8 cellular contexts compared by ENCODE assay signal in genomic region chr15:43510230-43511011, GRCh38. TPM values are rescaled to one million over a fixed set of nuclear protein-coding genes. Genes with fewer than 3 reads are reported as not detected.
DNase-seq lines count a peak whose midpoint lies in the region; ATAC-seq, FAIRE-seq and TF ChIP-seq lines count a peak whose summit lies in the region.

No MANE protein-coding gene starts in this region.

- H3K27me3 Mint-ChIP-seq in activated T-helper 1 cell treated with anti-CD3 and anti-CD28 coated beads, Interleukin-12 subunit alpha, Interleukin-12 subunit beta, Interleukin-2, Interleukin-4 antibody, amounts not matched to agents 30 ng/mL and 10 ng/mL and 1 ng/mL, durations not matched to agents 14 hours and 24 hours and 36 hours (ENCODE audit: insufficient read depth): peaks cover 6% of the 10 kb centered on the region
- H3K27me3 Mint-ChIP-seq in naive thymus-derived CD4-positive, alpha-beta T cell: peaks cover 0 to 2% (median under 1%) of the 10 kb centered on the region in 5 donors
- H3K27me3 Mint-ChIP-seq in stimulated activated memory B cell treated with anti-CD40 and anti-IgM and Interleukin-4, amounts not matched to agents 10 μg/mL and 1 μg/mL and 100 μg/mL, for 72 hours: peaks cover 15% of the 10 kb centered on the region

- H3K4me1 ChIP-seq in GM23248 (ENCODE audit: insufficient read depth) (peaks cover 48% of the 10 kb centered on the region), Karpas-422 (ENCODE audit: low read length) (peaks cover 21% of the 10 kb centered on the region), fibroblast of lung (ENCODE audit: control insufficient read depth, extremely low read depth, insufficient read depth, low read length) (peaks cover 32% of the 10 kb centered on the region)
- H3K4me1 ChIP-seq in naive thymus-derived CD4-positive, alpha-beta T cell (ENCODE audit: control insufficient read depth in 2 of 2, insufficient read depth in 2 of 2, low read length in 2 of 2): peaks cover 14 to 17% of the 10 kb centered on the region in 2 donors

- no peaks in the 10 kb centered on the region for H3K36me3 Mint-ChIP-seq in activated T-helper 1 cell treated with anti-CD3 and anti-CD28 coated beads, Interleukin-12 subunit alpha, Interleukin-12 subunit beta, Interleukin-2, Interleukin-4 antibody, amounts not matched to agents 30 ng/mL and 10 ng/mL and 1 ng/mL, durations not matched to agents 14 hours and 24 hours and 36 hours (ENCODE audit: low read depth)
- peaks cover 0 to 13% (median 0%) of the 10 kb centered on the region in 5 donors for H3K36me3 Mint-ChIP-seq in naive thymus-derived CD4-positive, alpha-beta T cell
- no peaks in the 10 kb centered on the region for H3K36me3 Mint-ChIP-seq in stimulated activated memory B cell treated with anti-CD40 and anti-IgM and Interleukin-4, amounts not matched to agents 10 μg/mL and 1 μg/mL and 100 μg/mL, for 72 hours

- ATAC-seq in naive thymus-derived CD4-positive, alpha-beta T cell: peak; percentile 97
- ATAC-seq in stimulated activated memory B cell treated with anti-CD40 and anti-IgM and Interleukin-4, amounts not matched to agents 10 μg/mL and 1 μg/mL and 100 μg/mL, for 72 hours: peak; percentile 99

- DNase-seq in Daoy (ENCODE audit: low read depth): peak; percentile 98
- DNase-seq in GM23248: peak; percentile 100
- DNase-seq in Karpas-422: peak; percentile 100
- DNase-seq in RCC 7860 (ENCODE audit: low spot score): peak; percentile 95
- DNase-seq in activated T-helper 1 cell treated with anti-CD3 and anti-CD28 coated beads, Interleukin-12 subunit alpha, Interleukin-12 subunit beta, Interleukin-2, Interleukin-4 antibody, amounts not matched to agents 30 ng/mL and 10 ng/mL and 1 ng/mL, durations not matched to agents 14 hours and 24 hours and 36 hours (ENCODE audit: low spot score): peak; percentile 98
- DNase-seq in fibroblast of lung (ENCODE audit: low read depth in 2 of 2): peak; percentile 98 to 99
- peak; percentile 91 to 96 (median 94) for DNase-seq in naive thymus-derived CD4-positive, alpha-beta T cell

- H3K9ac ChIP-seq in GM23248 (peak overlapping the region; percentile 90), Karpas-422 (ENCODE audit: low read length) (peak overlapping the region; percentile 84), fibroblast of lung (ENCODE audit: insufficient read depth, low read length) (peak overlapping the region; percentile 63)

- peak overlapping the region; percentile 86 for H3K4me3 ChIP-seq in GM23248
- H3K4me3 ChIP-seq in Karpas-422 (ENCODE audit: low read length): peak overlapping the region; percentile 79
- peak overlapping the region; percentile 53 to 72 (median 70) for H3K4me3 ChIP-seq in fibroblast of lung (replicated peaks in 1 of 4; ENCODE audit: control extremely low read depth in 1 of 4, insufficient read depth in 1 of 4, low read depth in 3 of 4, low read length in 4 of 4)
- H3K4me3 ChIP-seq in naive thymus-derived CD4-positive, alpha-beta T cell (ENCODE audit: low read length): peak overlapping the region; percentile 88

- H3K9me3 ChIP-seq in GM23248 (ENCODE audit: low read depth): no peaks in the 10 kb centered on the region
- no peaks in the 10 kb centered on the region for H3K9me3 ChIP-seq in Karpas-422 (ENCODE audit: low read length)
- no peaks in the 10 kb centered on the region for H3K9me3 ChIP-seq in fibroblast of lung (ENCODE audit: control insufficient read depth, insufficient read depth, low read depth, low read length)
- no peaks in the 10 kb centered on the region for H3K9me3 ChIP-seq in naive thymus-derived CD4-positive, alpha-beta T cell (ENCODE audit: control insufficient read depth in 2 of 3, low read length in 3 of 3)

- WGBS in GM23248 (ENCODE audit: low coverage in 1 of 2, low lambda C conversion rate in 2 of 2, missing lambda C conversion rate in 2 of 2), 2 experiments: 1 to 3% methylated on average over 28 to 35 of the region's 41 CpGs

- no peaks in the 10 kb centered on the region for H3K27me3 ChIP-seq in GM23248 (replicated peaks; ENCODE audit: insufficient read depth)
- no peaks in the 10 kb centered on the region for H3K27me3 ChIP-seq in Karpas-422 (ENCODE audit: low read length)
- H3K27me3 ChIP-seq in fibroblast of lung (ENCODE audit: control insufficient read depth, insufficient read depth, low read length): no peaks in the 10 kb centered on the region
- H3K27me3 ChIP-seq in naive thymus-derived CD4-positive, alpha-beta T cell (ENCODE audit: control insufficient read depth in 2 of 2, insufficient read depth in 2 of 2, low read length in 2 of 2): no peaks in the 10 kb centered on the region

- H4K20me1 ChIP-seq in GM23248 (ENCODE audit: insufficient read depth): no peaks in the 10 kb centered on the region
- no peaks in the 10 kb centered on the region for H4K20me1 ChIP-seq in Karpas-422 (ENCODE audit: insufficient read depth, low read depth, low read length)
- H4K20me1 ChIP-seq in fibroblast of lung (ENCODE audit: control insufficient read depth, extremely low read depth, insufficient read depth, low read length): no peaks in the 10 kb centered on the region

- CTCF ChIA-PET in naive thymus-derived CD4-positive, alpha-beta T cell (lab: Charles Lee): interaction anchor here (0.7 to 1.4 kb wide), 5 partner anchors 10 to 139 kb away, joined by 3 to 4 read pairs (median 3); partner anchors contain the start of gene TP53BP1

- peak; percentile 62 for FAIRE-seq in RCC 7860 (lab: Jason Lieb, UNC)

- in situ Hi-C loops in GM23248 (cut with MboI): no loop called here

- H3K27ac ChIP-seq in GM23248 (peak overlapping the region; percentile 93), Karpas-422 (ENCODE audit: low read length) (peak overlapping the region; percentile 79), fibroblast of lung (ENCODE audit: insufficient read depth, low read length) (peak overlapping the region; percentile 91)
- H3K27ac ChIP-seq in naive thymus-derived CD4-positive, alpha-beta T cell (ENCODE audit: low read depth, low read length): peak overlapping the region; percentile 76

- peak overlapping the region; percentile 92 for H3K27ac Mint-ChIP-seq in activated T-helper 1 cell treated with anti-CD3 and anti-CD28 coated beads, Interleukin-12 subunit alpha, Interleukin-12 subunit beta, Interleukin-2, Interleukin-4 antibody, amounts not matched to agents 30 ng/mL and 10 ng/mL and 1 ng/mL, durations not matched to agents 14 hours and 24 hours and 36 hours
- peak overlapping the region; percentile 92 to 99 (median 97) for H3K27ac Mint-ChIP-seq in naive thymus-derived CD4-positive, alpha-beta T cell
- H3K27ac Mint-ChIP-seq in stimulated activated memory B cell treated with anti-CD40 and anti-IgM and Interleukin-4, amounts not matched to agents 10 μg/mL and 1 μg/mL and 100 μg/mL, for 72 hours: peak overlapping the region; percentile 95

- H3K9me3 Mint-ChIP-seq in activated T-helper 1 cell treated with anti-CD3 and anti-CD28 coated beads, Interleukin-12 subunit alpha, Interleukin-12 subunit beta, Interleukin-2, Interleukin-4 antibody, amounts not matched to agents 30 ng/mL and 10 ng/mL and 1 ng/mL, durations not matched to agents 14 hours and 24 hours and 36 hours: no peaks in the 10 kb centered on the region
- H3K9me3 Mint-ChIP-seq in naive thymus-derived CD4-positive, alpha-beta T cell: peaks cover 0 to 1% (median 0%) of the 10 kb centered on the region in 11 donors
- H3K9me3 Mint-ChIP-seq in stimulated activated memory B cell treated with anti-CD40 and anti-IgM and Interleukin-4, amounts not matched to agents 10 μg/mL and 1 μg/mL and 100 μg/mL, for 72 hours: no peaks in the 10 kb centered on the region

- peaks cover 37% of the 10 kb centered on the region for H3F3A ChIP-seq in GM23248 (ENCODE audit: insufficient read depth)

- POLR2A ChIA-PET in naive thymus-derived CD4-positive, alpha-beta T cell (lab: Charles Lee): interaction anchor here (0.5 to 4.0 kb wide), 10 partner anchors 10 to 1891 kb away, joined by 3 to 56 read pairs (median 4); partner anchors contain the start of genes GANC, TMEM87A, TP53BP1 and TUBGCP4

- peak overlapping the region; percentile 92 for H3K4me2 ChIP-seq in GM23248 (ENCODE audit: unreplicated experiment)
- peak overlapping the region; percentile 96 for H3K4me2 ChIP-seq in Karpas-422 (ENCODE audit: low read depth, low read length, poor library complexity, severe bottlenecking)
- H3K4me2 ChIP-seq in fibroblast of lung (ENCODE audit: extremely low read depth, insufficient read depth, low read length): peak overlapping the region; percentile 90

- peak; percentile 18 to 53 for TF ChIP-seq CTCF in fibroblast of lung (conservative IDR thresholded peaks at IDR 0.05 in 1 of 2, IDR thresholded peaks at IDR 0.05 in 1 of 2; ENCODE audit: low read depth in 1 of 2, low read length in 2 of 2)

- H3K79me2 ChIP-seq in GM23248 (ENCODE audit: insufficient read depth) (no peaks in the 10 kb centered on the region), Karpas-422 (ENCODE audit: low read length) (no peaks in the 10 kb centered on the region), fibroblast of lung (ENCODE audit: control insufficient read depth, insufficient read depth, low read length) (no peaks in the 10 kb centered on the region)

- H2AFZ ChIP-seq in GM23248 (peak overlapping the region; percentile 91), Karpas-422 (ENCODE audit: low read length) (peak overlapping the region; percentile 88), fibroblast of lung (ENCODE audit: low read length) (peak overlapping the region; percentile 22)

- peak overlapping the region; percentile 87 for H3K4me3 Mint-ChIP-seq in activated T-helper 1 cell treated with anti-CD3 and anti-CD28 coated beads, Interleukin-12 subunit alpha, Interleukin-12 subunit beta, Interleukin-2, Interleukin-4 antibody, amounts not matched to agents 30 ng/mL and 10 ng/mL and 1 ng/mL, durations not matched to agents 14 hours and 24 hours and 36 hours
- H3K4me3 Mint-ChIP-seq in naive thymus-derived CD4-positive, alpha-beta T cell: peak overlapping the region; percentile 89 to 100 (median 94)
- H3K4me3 Mint-ChIP-seq in stimulated activated memory B cell treated with anti-CD40 and anti-IgM and Interleukin-4, amounts not matched to agents 10 μg/mL and 1 μg/mL and 100 μg/mL, for 72 hours: peak overlapping the region; percentile 91

- intact Hi-C loops in activated T-helper 1 cell treated with anti-CD3 and anti-CD28 coated beads, Interleukin-12 subunit alpha, Interleukin-12 subunit beta, Interleukin-2, Interleukin-4 antibody, amounts not matched to agents 30 ng/mL and 10 ng/mL and 1 ng/mL, durations not matched to agents 14 hours and 24 hours and 36 hours (cut with micrococcal nuclease): loop anchor here (1.0 to 10.0 kb wide), 7 partner anchors 17 to 325 kb away; partner anchors contain the start of genes CCNDBP1, LCMT2, MFAP1 and PDIA3
- intact Hi-C loops in naive thymus-derived CD4-positive, alpha-beta T cell (cut with micrococcal nuclease): loop anchor here (1.0 to 10.0 kb wide), 20 partner anchors 17 to 1850 kb away; partner anchors contain the start of genes GANC (in 2 of the 2), LCMT2 (in 2 of the 2), PDIA3 (in 2 of the 2) and TMEM87A (in 2 of the 2)

- no peaks in the 10 kb centered on the region for H3K36me3 ChIP-seq in GM23248 (ENCODE audit: low read depth)
- H3K36me3 ChIP-seq in Karpas-422 (ENCODE audit: insufficient read depth, low read length): no peaks in the 10 kb centered on the region; the same call in 1 of the 2 replicates
- H3K36me3 ChIP-seq in fibroblast of lung (ENCODE audit: control insufficient read depth, insufficient read depth, low read length): no peaks in the 10 kb centered on the region
- H3K36me3 ChIP-seq in naive thymus-derived CD4-positive, alpha-beta T cell (ENCODE audit: control insufficient read depth in 2 of 3, insufficient read depth in 3 of 3, low read length in 3 of 3): no peaks in the 10 kb centered on the region

- H3K4me1 Mint-ChIP-seq in activated T-helper 1 cell treated with anti-CD3 and anti-CD28 coated beads, Interleukin-12 subunit alpha, Interleukin-12 subunit beta, Interleukin-2, Interleukin-4 antibody, amounts not matched to agents 30 ng/mL and 10 ng/mL and 1 ng/mL, durations not matched to agents 14 hours and 24 hours and 36 hours (ENCODE audit: low read depth): peaks cover 56% of the 10 kb centered on the region
- H3K4me1 Mint-ChIP-seq in naive thymus-derived CD4-positive, alpha-beta T cell: peaks cover 14 to 51% (median 28%) of the 10 kb centered on the region in 7 donors
- H3K4me1 Mint-ChIP-seq in stimulated activated memory B cell treated with anti-CD40 and anti-IgM and Interleukin-4, amounts not matched to agents 10 μg/mL and 1 μg/mL and 100 μg/mL, for 72 hours: peaks cover 17% of the 10 kb centered on the region

- H3K9me2 ChIP-seq in GM23248 (ENCODE audit: insufficient read depth) (no peaks in the 10 kb centered on the region), Karpas-422 (replicated peaks; ENCODE audit: insufficient read depth, low read length) (no peaks in the 10 kb centered on the region)

RNA-seq across cellular contexts. Expression of gene MAP1A, which starts 7.0 kb away (rescaled TPM):
- 2.7 and 3.2 TPM in 2 replicates for total RNA-seq in Daoy (2014; rRNA removed; shearing (Covaris generic))
- 61.9 and 62.2 TPM in 2 replicates for total RNA-seq in GM23248 (2014; rRNA removed; shearing (Covaris generic))
- polyA plus RNA-seq in GM23248 (2016; fragmentation: Nextera tagmentation; extraction: Ambion mirVana): 30.3 and 31.5 TPM in 2 replicates
- total RNA-seq in Karpas-422 (2014; rRNA removed; shearing (Covaris generic); ENCODE audit: low replicate concordance): 1.4 and 1.8 TPM in 2 replicates
- 2.2 and 2.3 TPM in 2 replicates for total RNA-seq in activated T-helper 1 cell treated with anti-CD3 and anti-CD28 coated beads, Interleukin-12 subunit alpha, Interleukin-12 subunit beta, Interleukin-2, Interleukin-4 antibody, amounts not matched to agents 30 ng/mL and 10 ng/mL and 1 ng/mL, durations not matched to agents 14 hours and 24 hours and 36 hours
- total RNA-seq in fibroblast of lung: 70.4 and 201 TPM in 2 replicates
- polyA plus RNA-seq in fibroblast of lung: 51.2 and 66.1 TPM in 2 replicates
- 97.9 and 99.1 TPM in 2 replicates for polyA plus RNA-seq in fibroblast of lung (2012)
- polyA minus RNA-seq in fibroblast of lung (ENCODE audit: low replicate concordance): 385 and 456 TPM in 2 replicates
- 10 to 100 TPM in 1 of 5 experiments, 1 to 10 TPM in 2, under 1 TPM in 2; 0.30 to 13.6 (median 1.4) TPM for total RNA-seq in naive thymus-derived CD4-positive, alpha-beta T cell
- polyA plus RNA-seq in naive thymus-derived CD4-positive, alpha-beta T cell: under 1 TPM; 0.22 to 0.24 TPM

RNA-seq across cellular contexts. Expression of gene TP53BP1, which starts 17.5 kb away (rescaled TPM):
- total RNA-seq in Daoy (2014; rRNA removed; shearing (Covaris generic)): 30.6 TPM in 2 replicates
- 46.4 and 56.8 TPM in 2 replicates for total RNA-seq in GM23248 (2014; rRNA removed; shearing (Covaris generic))
- 20.1 and 20.4 TPM in 2 replicates for polyA plus RNA-seq in GM23248 (2016; fragmentation: Nextera tagmentation; extraction: Ambion mirVana)
- 62.7 and 82.3 TPM in 2 replicates for total RNA-seq in Karpas-422 (2014; rRNA removed; shearing (Covaris generic); ENCODE audit: low replicate concordance)
- 44.1 and 46.1 TPM in 2 replicates for total RNA-seq in activated T-helper 1 cell treated with anti-CD3 and anti-CD28 coated beads, Interleukin-12 subunit alpha, Interleukin-12 subunit beta, Interleukin-2, Interleukin-4 antibody, amounts not matched to agents 30 ng/mL and 10 ng/mL and 1 ng/mL, durations not matched to agents 14 hours and 24 hours and 36 hours
- 79.9 and 132 TPM in 2 replicates for total RNA-seq in fibroblast of lung
- 38.8 and 39.8 TPM in 2 replicates for polyA plus RNA-seq in fibroblast of lung
- 26.1 and 26.6 TPM in 2 replicates for polyA plus RNA-seq in fibroblast of lung (2012)
- polyA minus RNA-seq in fibroblast of lung (ENCODE audit: low replicate concordance): 52.3 and 109 TPM in 2 replicates
- 10 to 100 TPM; 34.5 to 41.6 (median 40.6) TPM for total RNA-seq in naive thymus-derived CD4-positive, alpha-beta T cell
- 10 to 100 TPM in 1 of 2 donors, 1 to 10 TPM in 1; 9.3 to 13.5 TPM for polyA plus RNA-seq in naive thymus-derived CD4-positive, alpha-beta T cell

Comparison
In these comparisons a context has a peak if more than half of its experiments do, and no peak if none do; other contexts are left out.
1. Peak in every context shown above with its lines: DNase-seq, ATAC-seq, H3K4me3 ChIP-seq and H3K27ac ChIP-seq.
2. H2AFZ ChIP-seq: peak in every context shown above with its lines; median percentile 91 in GM23248; 88 in Karpas-422; 22 in fibroblast of lung.